Comparison of ENCODE assay signal across 1 cellular context in the genomic region with DNA sequence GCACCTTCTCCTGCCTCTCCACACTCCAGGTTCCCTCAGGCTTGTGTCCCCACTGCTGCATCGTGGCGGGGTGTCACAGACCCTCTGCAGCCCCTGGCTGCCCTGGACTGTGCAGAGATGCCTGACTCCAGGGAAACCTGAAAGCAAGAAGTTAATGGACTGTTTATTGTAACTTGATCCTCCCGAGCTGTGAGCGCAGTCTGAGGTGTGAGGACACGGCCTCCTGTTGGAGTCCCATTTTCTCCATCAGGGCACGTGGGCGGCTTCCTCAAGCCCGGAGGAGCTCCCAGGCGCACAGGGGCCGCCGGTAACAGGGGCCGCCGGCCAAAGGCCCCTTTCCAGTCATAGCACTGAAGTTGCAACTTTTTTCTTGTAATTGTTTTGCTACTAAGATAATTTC.
TF ChIP-seq lines count a peak whose summit lies in the region.

No MANE protein-coding gene starts in this region.

TF ChIP-seq in IMR-90, 13 proteins besides CTCF, POLR2A, EP300 and RAD21:
- TF ChIP-seq MAFK (IDR thresholded peaks at IDR 0.05; ENCODE audit: low read depth, low read length) (no peak), FOS (IDR thresholded peaks at IDR 0.05; ENCODE audit: low read depth, low read length) (no peak), CEBPB (IDR thresholded peaks at IDR 0.05; ENCODE audit: low read depth, low read length) (no peak), BHLHE40 (IDR thresholded peaks at IDR 0.05; ENCODE audit: low read depth, low read length) (no peak), RCOR1 (IDR thresholded peaks at IDR 0.05; ENCODE audit: insufficient replicate concordance, low read length) (no peak), RFX5 (IDR thresholded peaks at IDR 0.05; ENCODE audit: low read depth, low read length) (no peak), NFE2L2 (IDR thresholded peaks at IDR 0.05; ENCODE audit: low read depth, low read length) (no peak), MXI1 (IDR thresholded peaks at IDR 0.05; ENCODE audit: borderline replicate concordance, low read depth, low read length) (no peak), MAZ (IDR thresholded peaks at IDR 0.05; ENCODE audit: borderline replicate concordance, low read depth, low read length) (no peak), SMC3 (IDR thresholded peaks at IDR 0.05; ENCODE audit: low read depth, low read length) (no peak), CHD1 (IDR thresholded peaks at IDR 0.05; ENCODE audit: low read depth, low read length) (no peak)
- TF ChIP-seq, protein P1, sequence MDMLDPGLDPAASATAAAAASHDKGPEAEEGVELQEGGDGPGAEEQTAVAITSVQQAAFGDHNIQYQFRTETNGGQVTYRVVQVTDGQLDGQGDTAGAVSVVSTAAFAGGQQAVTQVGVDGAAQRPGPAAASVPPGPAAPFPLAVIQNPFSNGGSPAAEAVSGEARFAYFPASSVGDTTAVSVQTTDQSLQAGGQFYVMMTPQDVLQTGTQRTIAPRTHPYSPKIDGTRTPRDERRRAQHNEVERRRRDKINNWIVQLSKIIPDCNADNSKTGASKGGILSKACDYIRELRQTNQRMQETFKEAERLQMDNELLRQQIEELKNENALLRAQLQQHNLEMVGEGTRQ (IDR thresholded peaks at IDR 0.05; ENCODE audit: low read depth, low read length) = no peak
- TF ChIP-seq, protein P2, sequence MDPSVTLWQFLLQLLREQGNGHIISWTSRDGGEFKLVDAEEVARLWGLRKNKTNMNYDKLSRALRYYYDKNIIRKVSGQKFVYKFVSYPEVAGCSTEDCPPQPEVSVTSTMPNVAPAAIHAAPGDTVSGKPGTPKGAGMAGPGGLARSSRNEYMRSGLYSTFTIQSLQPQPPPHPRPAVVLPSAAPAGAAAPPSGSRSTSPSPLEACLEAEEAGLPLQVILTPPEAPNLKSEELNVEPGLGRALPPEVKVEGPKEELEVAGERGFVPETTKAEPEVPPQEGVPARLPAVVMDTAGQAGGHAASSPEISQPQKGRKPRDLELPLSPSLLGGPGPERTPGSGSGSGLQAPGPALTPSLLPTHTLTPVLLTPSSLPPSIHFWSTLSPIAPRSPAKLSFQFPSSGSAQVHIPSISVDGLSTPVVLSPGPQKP (IDR thresholded peaks at IDR 0.05; ENCODE audit: borderline replicate concordance, low read depth, low read length) = no peak
